In genomic region chr1:43058545-43059360, GRCh38 we compare ENCODE assay signal across 8 cellular contexts.
DNase-seq lines count a peak whose midpoint lies in the region; TF ChIP-seq lines count a peak whose summit lies in the region.

No MANE protein-coding gene starts in this region.

- 35 to 36% methylated on average over 10 to 12 of the region's 12 CpGs for WGBS in GM23248 (ENCODE audit: low coverage in 1 of 2, low lambda C conversion rate in 2 of 2, missing lambda C conversion rate in 2 of 2), 2 experiments

- no peaks in the 10 kb centered on the region for H3K27me3 ChIP-seq in GM23248 (replicated peaks; ENCODE audit: insufficient read depth)
- no peaks in the 10 kb centered on the region for H3K27me3 ChIP-seq in neuron (ENCODE audit: insufficient read depth, low read length)

- DNase-seq in GM23248 = peak; percentile 55
- peak; percentile 66 for DNase-seq in NCI-H748 (lab: John Stamatoyannopoulos, UW; ENCODE audit: unreplicated experiment)
- DNase-seq in choroid plexus epithelial cell (ENCODE audit: low read depth) = peak; percentile 59
- DNase-seq in GOT3 (lab: John Stamatoyannopoulos, UW) = no peak
- no peak for DNase-seq in NCI-H774 (lab: John Stamatoyannopoulos, UW)
- DNase-seq in ACHN = no peak
- DNase-seq in NCI-H1048 (lab: John Stamatoyannopoulos, UW) = no peak

- no peaks in the 10 kb centered on the region for H3K36me3 ChIP-seq in GM23248 (ENCODE audit: low read depth)
- no peaks in the 10 kb centered on the region for H3K36me3 ChIP-seq in neuron (ENCODE audit: insufficient read depth, low read length)

- H3K4me1 ChIP-seq in GM23248 (ENCODE audit: insufficient read depth) (no peaks in the 10 kb centered on the region), neuron (ENCODE audit: insufficient read depth, low read length) (peaks cover 9% of the 10 kb centered on the region)

- H2AFZ ChIP-seq in GM23248 (peak overlapping the region; percentile 73), neuron (ENCODE audit: low read depth, low read length) (peak overlapping the region; percentile 51)

- H3K4me2 ChIP-seq in GM23248 (ENCODE audit: unreplicated experiment) = peak overlapping the region; percentile 35

- no peaks in the 10 kb centered on the region for H3K79me2 ChIP-seq in GM23248 (ENCODE audit: insufficient read depth)

- no peak for TF ChIP-seq CTCF in choroid plexus epithelial cell (conservative IDR thresholded peaks at IDR 0.05; ENCODE audit: low read depth, low read length)

- H3K9ac ChIP-seq in GM23248 = no peak overlapping the region

- H3F3A ChIP-seq in GM23248 (ENCODE audit: insufficient read depth) = no peaks in the 10 kb centered on the region

- H3K9me3 ChIP-seq in GM23248 (ENCODE audit: low read depth) (no peaks in the 10 kb centered on the region), neuron (ENCODE audit: low read length) (no peaks in the 10 kb centered on the region)

- in situ Hi-C loops in GM23248 (cut with MboI) = no loop called here
- in situ Hi-C loops in ACHN (cut with HindIII; ENCODE audit: low pct_ligation_motif_present, low pct_unique_long_range_greater_than_20kb, low sequenced_read_pairs) = loop anchor here (25.0 kb wide), 1 partner anchor 146 kb away; no protein-coding TSS in a partner anchor

- H3K27ac ChIP-seq in GM23248 = no peak overlapping the region

- H3K9me2 ChIP-seq in GM23248 (ENCODE audit: insufficient read depth) = no peaks in the 10 kb centered on the region

- H4K20me1 ChIP-seq in GM23248 (ENCODE audit: insufficient read depth) = no peaks in the 10 kb centered on the region

- H3K4me3 ChIP-seq in GM23248 (no peak overlapping the region), choroid plexus epithelial cell (ENCODE audit: low read depth, low read length) (no peak overlapping the region), neuron (ENCODE audit: low read length) (no peak overlapping the region)

Comparison
In these comparisons a context has a peak if more than half of its experiments do, and no peak if none do; other contexts are left out.
1. DNase-seq: peak in GM23248 (single experiment), NCI-H748 (single experiment) and choroid plexus epithelial cell (single experiment); none in GOT3 (single experiment), NCI-H774 (single experiment), ACHN (single experiment) and NCI-H1048 (single experiment).